ENCODE assay signal across 29 cellular contexts in the genomic region with DNA sequence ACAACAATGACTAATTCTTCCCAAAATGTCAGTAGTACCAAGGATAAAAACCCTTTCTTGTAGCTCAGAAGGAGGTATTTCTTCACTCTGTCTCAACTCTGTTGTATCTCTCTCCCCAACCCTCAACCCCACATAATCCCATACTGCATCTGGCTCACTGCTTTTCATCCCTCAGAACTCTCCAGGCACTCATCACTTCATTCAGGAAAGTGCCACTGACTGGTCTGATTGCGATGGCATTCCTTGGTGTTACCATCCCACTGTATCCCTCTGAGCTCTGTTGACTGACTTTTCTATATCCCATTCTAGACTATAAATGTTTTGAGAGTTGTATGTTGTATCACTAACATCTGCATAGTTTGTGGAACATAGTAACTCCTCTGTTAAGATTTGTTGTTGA.
"Had no signal": no experiment of that assay in that cellular context is flagged by ENCODE, and none has a peak within 500 bp of the region (broad histone marks: within the 10 kb centered on the region; RNA-seq: fewer than 3 reads in every experiment).

No MANE protein-coding gene starts in this region.

- DNase-seq: activated CD4-positive, alpha-beta memory T cell treated with anti-CD3 and anti-CD28 coated beads, Interleukin-2, amount 10 ng/mL, durations not matched to agents 7 days and 5 days; activated CD4-positive, alpha-beta T cell treated with anti-CD3 and anti-CD28 coated beads for 36 hours; activated CD4-positive, alpha-beta T cell treated with anti-CD3 and anti-CD28 coated beads, Interleukin-2, amount 50 U/mL, for 1 hour; activated gamma-delta T cell; activated naive CD4-positive, alpha-beta T cell treated with anti-CD3 and anti-CD28 coated beads for 36 hours; activated T-cell treated with anti-CD3 and anti-CD28 coated beads for 4 hours; activated T-cell treated with anti-CD3 and anti-CD28 coated beads, Interleukin-2, amount 50 U/mL, for 48 hours; amygdala; cerebellar nuclear complex; Kasumi-1; KBM-7; NCI-H146; NCI-H187 treated with DMSO at 0.1 percent for 48 hours; NCI-H2081 treated with DMSO at 0.1 percent for 48 hours; NCI-H446; NCI-H524; OCI-M1; RPMI8226; SHP77; T-helper 17 cell; T-helper 9 cell had no signal

- H3K27me3 Mint-ChIP-seq: activated CD4-positive, alpha-beta memory T cell treated with anti-CD3 and anti-CD28 coated beads, Interleukin-2, amount 10 ng/mL, durations not matched to agents 7 days and 5 days; activated CD4-positive, alpha-beta T cell treated with anti-CD3 and anti-CD28 coated beads for 36 hours; activated naive CD8-positive, alpha-beta T cell; activated T-helper 17 cell treated with anti-CD3 and anti-CD28 coated beads, Interleukin-2, amount 50 U/mL, for 72 hours; brain; T-helper 17 cell had no signal

- H3K27ac ChIP-seq: cardiac muscle cell, SJSA1, VCaP had no signal

- H3K4me3 ChIP-seq: cardiac muscle cell, SJSA1 had no signal

- H3K4me1 ChIP-seq: SJSA1 had no signal

- H3K27ac Mint-ChIP-seq: activated CD4-positive, alpha-beta memory T cell treated with anti-CD3 and anti-CD28 coated beads, Interleukin-2, amount 10 ng/mL, durations not matched to agents 7 days and 5 days; activated CD4-positive, alpha-beta T cell treated with anti-CD3 and anti-CD28 coated beads for 36 hours; activated naive CD4-positive, alpha-beta T cell treated with anti-CD3 and anti-CD28 coated beads for 36 hours; activated naive CD8-positive, alpha-beta T cell; activated T-helper 17 cell treated with anti-CD3 and anti-CD28 coated beads, Interleukin-2, amount 50 U/mL, for 72 hours; brain; T-helper 17 cell had no signal

- H3K27me3 ChIP-seq: cardiac muscle cell, SJSA1 had no signal

- H3K9me3 ChIP-seq: SJSA1 had no signal

- H3K4me3 Mint-ChIP-seq: activated CD4-positive, alpha-beta memory T cell treated with anti-CD3 and anti-CD28 coated beads, Interleukin-2, amount 10 ng/mL, durations not matched to agents 7 days and 5 days; activated CD4-positive, alpha-beta T cell treated with anti-CD3 and anti-CD28 coated beads for 36 hours; activated naive CD4-positive, alpha-beta T cell treated with anti-CD3 and anti-CD28 coated beads for 36 hours; activated naive CD8-positive, alpha-beta T cell; activated T-helper 17 cell treated with anti-CD3 and anti-CD28 coated beads, Interleukin-2, amount 50 U/mL, for 72 hours; brain; T-helper 17 cell had no signal

- H3K9me3 Mint-ChIP-seq: activated CD4-positive, alpha-beta memory T cell treated with anti-CD3 and anti-CD28 coated beads, Interleukin-2, amount 10 ng/mL, durations not matched to agents 7 days and 5 days; activated naive CD4-positive, alpha-beta T cell treated with anti-CD3 and anti-CD28 coated beads for 36 hours; activated T-helper 17 cell treated with anti-CD3 and anti-CD28 coated beads, Interleukin-2, amount 50 U/mL, for 72 hours had no signal

- H3K36me3 Mint-ChIP-seq: activated naive CD8-positive, alpha-beta T cell; brain had no signal

- H3K4me1 Mint-ChIP-seq: activated CD4-positive, alpha-beta memory T cell treated with anti-CD3 and anti-CD28 coated beads, Interleukin-2, amount 10 ng/mL, durations not matched to agents 7 days and 5 days; activated CD4-positive, alpha-beta T cell treated with anti-CD3 and anti-CD28 coated beads for 36 hours; activated T-helper 17 cell treated with anti-CD3 and anti-CD28 coated beads, Interleukin-2, amount 50 U/mL, for 72 hours; T-helper 17 cell had no signal

- H3K36me3 ChIP-seq: cardiac muscle cell, SJSA1 had no signal

- ATAC-seq: activated CD4-positive, alpha-beta T cell treated with anti-CD3 and anti-CD28 coated beads for 36 hours; activated T-helper 17 cell treated with anti-CD3 and anti-CD28 coated beads, Interleukin-2, amount 50 U/mL, for 72 hours; Panc1; SK-N-SH treated with all-trans-retinoic acid at 6 μM for 48 hours; T-helper 17 cell had no signal
